16 cellular contexts compared by ENCODE assay signal in the genomic region with DNA sequence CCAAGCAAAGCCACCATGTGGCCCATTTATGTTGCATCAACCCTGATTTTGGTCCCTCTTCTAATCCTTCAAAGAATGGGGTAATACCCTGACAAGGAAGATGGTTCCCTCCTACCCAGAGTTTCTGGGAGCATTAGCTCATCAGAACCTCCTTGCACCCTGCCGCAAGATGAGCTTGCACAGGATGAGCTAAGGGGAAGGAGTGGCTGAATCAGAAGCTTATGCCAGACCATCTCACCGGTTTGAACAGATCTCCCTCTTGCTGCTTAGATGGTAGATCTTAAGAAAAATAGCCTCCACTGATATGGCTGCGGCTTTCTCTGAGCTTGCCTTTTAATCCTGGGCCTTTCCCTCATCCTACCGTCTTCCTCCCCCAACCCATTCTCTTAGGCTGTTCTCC.
"Had no signal": no experiment of that assay in that cellular context is flagged by ENCODE, and none has a peak within 500 bp of the region (broad histone marks: within the 10 kb centered on the region; RNA-seq: fewer than 3 reads in every experiment).

No MANE protein-coding gene starts in this region.

- H3K27me3 ChIP-seq: neutrophil, right lobe of liver, stomach had no signal

- DNase-seq: effector memory CD4-positive, alpha-beta T cell; esophagus squamous epithelium; kidney glomerular epithelial cell; mucosa of descending colon; naive thymus-derived CD8-positive, alpha-beta T cell; psoas muscle; retina; right lobe of liver; stimulated activated CD4-positive, alpha-beta T cell treated with anti-CD3 and anti-CD28 coated beads, Interleukin-4, amount 100 ng/mL, for 4 hours; stimulated activated naive B cell treated with anti-CD40 and anti-IgM and Interleukin-4, amounts not matched to agents 10 μg/mL and 1 μg/mL and 100 μg/mL, for 72 hours; stomach; substantia nigra; trophoblast cell had no signal

- H3K36me3 Mint-ChIP-seq: naive thymus-derived CD8-positive, alpha-beta T cell; stimulated activated naive B cell treated with anti-CD40 and anti-IgM and Interleukin-4, amounts not matched to agents 10 μg/mL and 1 μg/mL and 100 μg/mL, for 72 hours had no signal

- H3K4me3 Mint-ChIP-seq: naive thymus-derived CD8-positive, alpha-beta T cell; stimulated activated naive B cell treated with anti-CD40 and anti-IgM and Interleukin-4, amounts not matched to agents 10 μg/mL and 1 μg/mL and 100 μg/mL, for 72 hours had no signal

- H3K27me3 Mint-ChIP-seq: stimulated activated naive B cell treated with anti-CD40 and anti-IgM and Interleukin-4, amounts not matched to agents 10 μg/mL and 1 μg/mL and 100 μg/mL, for 72 hours had no signal

- H3K36me3 ChIP-seq: esophagus squamous epithelium, neutrophil, right lobe of liver, stomach had no signal

- FAIRE-seq: endometrium had no signal

- H3K4me1 Mint-ChIP-seq: naive thymus-derived CD8-positive, alpha-beta T cell; stimulated activated naive B cell treated with anti-CD40 and anti-IgM and Interleukin-4, amounts not matched to agents 10 μg/mL and 1 μg/mL and 100 μg/mL, for 72 hours had no signal

- H3K4me1 ChIP-seq: psoas muscle, right lobe of liver had no signal

- ATAC-seq: mucosa of descending colon; naive thymus-derived CD8-positive, alpha-beta T cell; psoas muscle; right lobe of liver; stimulated activated naive B cell treated with anti-CD40 and anti-IgM and Interleukin-4, amounts not matched to agents 10 μg/mL and 1 μg/mL and 100 μg/mL, for 72 hours had no signal

- H3K4me3 ChIP-seq: esophagus squamous epithelium, mucosa of descending colon, psoas muscle, right lobe of liver, stomach had no signal

- H3K27ac Mint-ChIP-seq: naive thymus-derived CD8-positive, alpha-beta T cell; stimulated activated naive B cell treated with anti-CD40 and anti-IgM and Interleukin-4, amounts not matched to agents 10 μg/mL and 1 μg/mL and 100 μg/mL, for 72 hours had no signal

- H3K27ac ChIP-seq: epithelial cell of prostate, esophagus squamous epithelium, neutrophil, psoas muscle, right lobe of liver, stomach had no signal

- H3K9me3 ChIP-seq: esophagus squamous epithelium, mucosa of descending colon, neutrophil, psoas muscle, right lobe of liver, stomach had no signal
